In genomic region chr9:96766199-96766598, GRCh38 we compare ENCODE assay signal across 33 cellular contexts.
"Had no signal": no experiment of that assay in that cellular context is flagged by ENCODE, and none has a peak within 500 bp of the region (broad histone marks: within the 10 kb centered on the region; RNA-seq: fewer than 3 reads in every experiment).

No MANE protein-coding gene starts in this region.

- H3K4me1 Mint-ChIP-seq: activated naive CD8-positive, alpha-beta T cell treated with anti-CD3 and anti-CD28 coated beads for 36 hours; activated T-helper 17 cell treated with anti-CD3 and anti-CD28 coated beads, Interleukin-2, amount 50 U/mL, for 72 hours; brain; T-helper 17 cell had no signal

- H3K4me1 ChIP-seq: ascending aorta, breast epithelium, esophagus squamous epithelium, gastroesophageal sphincter had no signal

- H3K27ac ChIP-seq: ascending aorta, breast epithelium, cardiac muscle cell, coronary artery, dorsolateral prefrontal cortex, epithelial cell of prostate, esophagus squamous epithelium, gastroesophageal sphincter, WERI-Rb-1 had no signal

- ATAC-seq: activated CD4-positive, CD25-positive, alpha-beta regulatory T cell treated with anti-CD3 and anti-CD28 coated beads, Interleukin-2, amount 50 U/mL, for 24 hours; activated CD8-positive, alpha-beta T cell treated with anti-CD3 and anti-CD28 coated beads for 36 hours; activated naive CD8-positive, alpha-beta T cell treated with anti-CD3 and anti-CD28 coated beads, Interleukin-2, amount 50 U/mL, for 24 hours; activated T-cell treated with anti-CD3 and anti-CD28 coated beads, Interleukin-2, amount 50 U/mL, for 4 hours; activated T-helper 17 cell treated with anti-CD3 and anti-CD28 coated beads, Interleukin-2, amount 50 U/mL, for 72 hours; gastroesophageal sphincter; T-helper 17 cell had no signal

- H3K4me3 ChIP-seq: cardiac muscle cell, dorsolateral prefrontal cortex, esophagus squamous epithelium, gastroesophageal sphincter had no signal

- DNase-seq: activated B cell treated with CpG ODN at 0.5 μM for 24 hours; activated CD4-positive, alpha-beta T cell treated with anti-CD3 and anti-CD28 coated beads for 48 hours; activated CD4-positive, alpha-beta T cell treated with anti-CD3 and anti-CD28 coated beads, Interleukin-2, amount 50 U/mL, for 1 hour; activated CD4-positive, alpha-beta T cell treated with anti-CD3 and anti-CD28 coated beads, Interleukin-2, amount 50 U/mL, for 48 hours; activated CD8-positive, alpha-beta memory T cell treated with anti-CD3 and anti-CD28 coated beads for 24 hours; activated CD8-positive, alpha-beta T cell treated with anti-CD3 and anti-CD28 coated beads for 36 hours; activated effector memory CD4-positive, alpha-beta T cell treated with Interleukin-2 at 50 U/mL for 16 hours; activated naive CD4-positive, alpha-beta T cell treated with anti-CD3 and anti-CD28 coated beads for 36 hours; activated naive CD8-positive, alpha-beta T cell treated with anti-CD3 and anti-CD28 coated beads for 36 hours; activated naive CD8-positive, alpha-beta T cell treated with anti-CD3 and anti-CD28 coated beads, Interleukin-2, amount 50 U/mL, for 24 hours; activated T-cell treated with anti-CD3 and anti-CD28 coated beads, Interleukin-2, amount 50 U/mL, for 4 hours; central memory CD4-positive, alpha-beta T cell; cerebellar nuclear complex; dorsolateral prefrontal cortex; effector memory CD4-positive, alpha-beta T cell; esophagus squamous epithelium; foreskin melanocyte; T-helper 1 cell; T-helper 17 cell; T1000; WERI-Rb-1 had no signal

- H3K27me3 ChIP-seq: ascending aorta, breast epithelium, cardiac muscle cell, dorsolateral prefrontal cortex, esophagus squamous epithelium, gastroesophageal sphincter had no signal

- H3K27me3 Mint-ChIP-seq: activated B cell treated with CpG ODN at 0.5 μM for 24 hours; activated CD8-positive, alpha-beta T cell treated with anti-CD3 and anti-CD28 coated beads for 36 hours; activated naive CD4-positive, alpha-beta T cell treated with anti-CD3 and anti-CD28 coated beads, Interleukin-2, amount 50 U/mL, for 24 hours; activated naive CD8-positive, alpha-beta T cell treated with anti-CD3 and anti-CD28 coated beads for 36 hours; activated naive CD8-positive, alpha-beta T cell treated with anti-CD3 and anti-CD28 coated beads, Interleukin-2, amount 50 U/mL, for 24 hours; activated T-helper 17 cell treated with anti-CD3 and anti-CD28 coated beads, Interleukin-2, amount 50 U/mL, for 72 hours; dendritic cell treated with granulocyte-macrophage colony-stimulating factor and Interleukin-4, amounts not matched to agents 40 ng/mL and 50 ng/mL, for 4 days; T-helper 17 cell had no signal

- H3K27ac Mint-ChIP-seq: activated B cell treated with CpG ODN at 0.5 μM for 24 hours; activated CD8-positive, alpha-beta T cell treated with anti-CD3 and anti-CD28 coated beads for 36 hours; activated naive CD4-positive, alpha-beta T cell treated with anti-CD3 and anti-CD28 coated beads for 36 hours; activated naive CD4-positive, alpha-beta T cell treated with anti-CD3 and anti-CD28 coated beads, Interleukin-2, amount 50 U/mL, for 24 hours; activated naive CD8-positive, alpha-beta T cell treated with anti-CD3 and anti-CD28 coated beads for 36 hours; activated naive CD8-positive, alpha-beta T cell treated with anti-CD3 and anti-CD28 coated beads, Interleukin-2, amount 50 U/mL, for 24 hours; activated T-helper 17 cell treated with anti-CD3 and anti-CD28 coated beads, Interleukin-2, amount 50 U/mL, for 72 hours; brain; dendritic cell treated with granulocyte-macrophage colony-stimulating factor and Interleukin-4, amounts not matched to agents 40 ng/mL and 50 ng/mL, for 4 days; T-helper 17 cell; T-helper 2 cell treated with Interferon-gamma antibody and Interleukin-4, amounts not matched to agents 5 μg/mL and 100 μg/mL, for 36 hours had no signal

- H3K4me3 Mint-ChIP-seq: activated B cell treated with CpG ODN at 0.5 μM for 24 hours; activated CD8-positive, alpha-beta T cell treated with anti-CD3 and anti-CD28 coated beads for 36 hours; activated naive CD4-positive, alpha-beta T cell treated with anti-CD3 and anti-CD28 coated beads for 36 hours; activated naive CD4-positive, alpha-beta T cell treated with anti-CD3 and anti-CD28 coated beads, Interleukin-2, amount 50 U/mL, for 24 hours; activated naive CD8-positive, alpha-beta T cell treated with anti-CD3 and anti-CD28 coated beads for 36 hours; activated naive CD8-positive, alpha-beta T cell treated with anti-CD3 and anti-CD28 coated beads, Interleukin-2, amount 50 U/mL, for 24 hours; activated T-cell treated with anti-CD3 and anti-CD28 coated beads, Interleukin-2, amount 50 U/mL, for 4 hours; activated T-helper 17 cell treated with anti-CD3 and anti-CD28 coated beads, Interleukin-2, amount 50 U/mL, for 72 hours; brain; dendritic cell treated with granulocyte-macrophage colony-stimulating factor and Interleukin-4, amounts not matched to agents 40 ng/mL and 50 ng/mL, for 4 days; T-helper 17 cell; T-helper 2 cell treated with Interferon-gamma antibody and Interleukin-4, amounts not matched to agents 5 μg/mL and 100 μg/mL, for 36 hours had no signal
